In genomic region chr1:91732991-91733390, GRCh38 we compare ENCODE assay signal across 1 cellular context.
TF ChIP-seq lines count a peak whose summit lies in the region.

No MANE protein-coding gene starts in this region.

TF ChIP-seq in IMR-90, 13 proteins besides CTCF, POLR2A, EP300 and RAD21 (continued from another document):
- no peak for TF ChIP-seq USF2 (IDR thresholded peaks at IDR 0.05; ENCODE audit: low read depth, low read length)
